In the genomic region with DNA sequence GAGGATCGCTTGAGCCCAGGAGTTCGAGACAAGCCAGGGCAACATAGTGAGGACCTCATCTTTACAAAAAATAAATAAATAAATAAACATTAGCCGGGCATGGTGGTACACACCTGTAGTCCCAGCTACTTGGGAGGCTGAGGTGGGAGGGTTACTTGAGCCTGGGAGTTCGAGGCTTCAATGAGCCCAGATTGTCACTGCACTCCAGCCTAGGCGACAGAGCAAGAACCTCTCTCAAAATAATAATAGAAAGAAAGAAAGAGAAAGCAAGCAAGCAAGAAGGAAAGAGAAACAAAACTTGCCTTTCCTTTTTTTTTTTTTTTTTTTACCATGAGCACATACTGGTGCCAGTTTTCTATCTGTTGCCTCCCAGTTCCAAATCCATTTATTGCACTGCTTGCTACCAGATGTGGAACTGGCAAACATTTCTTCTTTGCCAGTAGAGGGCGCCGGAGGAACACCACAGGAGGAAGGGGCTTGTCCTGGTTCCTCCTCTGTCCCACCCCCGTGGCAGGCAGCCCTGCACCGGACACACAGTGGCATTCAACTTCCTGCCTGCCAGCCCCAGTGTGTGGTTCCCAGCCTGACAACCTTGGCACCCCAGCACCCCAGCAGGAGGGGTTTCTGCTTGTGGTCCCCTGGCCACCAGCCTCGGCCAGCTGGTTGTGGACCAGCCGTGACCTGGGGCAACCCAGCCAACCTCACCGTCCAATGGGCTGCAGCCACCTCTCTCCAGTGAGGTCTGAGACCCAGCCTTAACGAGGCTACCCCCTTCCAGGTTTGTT, we compare ENCODE assay signal across 8 cellular contexts. TPM values are rescaled to one million over a fixed set of nuclear protein-coding genes. Genes with fewer than 3 reads are reported as not detected.
DNase-seq lines count a peak whose midpoint lies in the region; ATAC-seq lines count a peak whose summit lies in the region.
"Not testable (repeated sequence)": the region's sequence is repeated elsewhere in the genome, so short reads cannot be mapped to it uniquely, and the experiment has no call there.

No MANE protein-coding gene starts in this region.

- not testable (repeated sequence) for H3K36me3 Mint-ChIP-seq in CD4-positive, CD25-positive, alpha-beta regulatory T cell

- not testable (repeated sequence) for H3K27ac ChIP-seq in CD4-positive, CD25-positive, alpha-beta regulatory T cell (ENCODE audit: insufficient read depth, low read length, poor library complexity, severe bottlenecking)

- H3K4me3 ChIP-seq in CD4-positive, CD25-positive, alpha-beta regulatory T cell (ENCODE audit: low read depth, low read length) = not testable (repeated sequence)

- H3K4me1 Mint-ChIP-seq in CD4-positive, CD25-positive, alpha-beta regulatory T cell = not testable (repeated sequence)

- not testable (repeated sequence) for H3K27me3 Mint-ChIP-seq in CD4-positive, CD25-positive, alpha-beta regulatory T cell

- peak overlapping the region in 1 of 3 donors; percentile 5 for H3K27ac Mint-ChIP-seq in CD4-positive, CD25-positive, alpha-beta regulatory T cell

- H3K36me3 ChIP-seq in CD4-positive, CD25-positive, alpha-beta regulatory T cell (ENCODE audit: control insufficient read depth, insufficient read depth, low read length) = not testable (repeated sequence)

- peak; percentile 81 to 82 for ATAC-seq in CD4-positive, CD25-positive, alpha-beta regulatory T cell (ENCODE audit: low read depth in 2 of 2)
- ATAC-seq in GM21576 (IDR thresholded peaks at IDR 0.05; ENCODE audit: unreplicated experiment) (peak; percentile 75), esophagus mucosa (peak; percentile 76)

- DNase-seq in CD4-positive, CD25-positive, alpha-beta regulatory T cell = peak; percentile 59 to 88 (median 78)
- DNase-seq in NCI-H2029 treated with DMSO at 0.1 percent for 48 hours (lab: John Stamatoyannopoulos, UW) (peak; percentile 14), T1000 (lab: John Stamatoyannopoulos, UW) (peak; percentile 51), middle frontal gyrus (ENCODE audit: extremely low spot score, low spot score) (peak; percentile 56)
- DNase-seq in activated T-helper 9 cell treated with anti-CD3 and anti-CD28 coated beads, Interleukin-2, amount 50 U/mL, for 16 hours (ENCODE audit: low read depth) = peak; percentile 56
- peak; percentile 23 to 62 (median 43) for DNase-seq in stimulated activated CD4-positive, alpha-beta T cell treated with anti-CD3 and anti-CD28 coated beads, TNF-alpha, amount 100 ng/mL, for 24 hours (ENCODE audit: low read depth in 3 of 3)

- not testable (repeated sequence) for H3K27me3 ChIP-seq in CD4-positive, CD25-positive, alpha-beta regulatory T cell (ENCODE audit: control insufficient read depth, insufficient read depth, low read length)

- not testable (repeated sequence) for H3K4me1 ChIP-seq in CD4-positive, CD25-positive, alpha-beta regulatory T cell (ENCODE audit: control insufficient read depth, insufficient read depth, low read length, poor library complexity, severe bottlenecking)

- H3K9me3 ChIP-seq in CD4-positive, CD25-positive, alpha-beta regulatory T cell (ENCODE audit: control insufficient read depth in 2 of 2, low read length in 2 of 2) = not testable (repeated sequence)

- not testable (repeated sequence) for H3K9me3 Mint-ChIP-seq in CD4-positive, CD25-positive, alpha-beta regulatory T cell

- H3K4me3 Mint-ChIP-seq in CD4-positive, CD25-positive, alpha-beta regulatory T cell = peak overlapping the region in 3 of 4 donors; percentile 70 to 75 (median 70)

RNA-seq across cellular contexts. Expression of gene ATXN2L, which starts 20.4 kb away (rescaled TPM):
- total RNA-seq in CD4-positive, CD25-positive, alpha-beta regulatory T cell = 342 TPM
- 10 to 100 TPM; 11.0 to 20.8 (median 11.6) TPM for polyA plus RNA-seq in CD4-positive, CD25-positive, alpha-beta regulatory T cell
- total RNA-seq in esophagus mucosa = 67.0 TPM

RNA-seq across cellular contexts. Expression of gene TUFM, which starts 43.7 kb away (rescaled TPM):
- total RNA-seq in CD4-positive, CD25-positive, alpha-beta regulatory T cell = 98.4 TPM
- polyA plus RNA-seq in CD4-positive, CD25-positive, alpha-beta regulatory T cell = 100 to 1,000 TPM; 125 to 165 (median 147) TPM
- total RNA-seq in esophagus mucosa = 137 TPM

RNA-seq across cellular contexts. Expression of gene NPIPB9, which starts 50.8 kb away (rescaled TPM):
- total RNA-seq in CD4-positive, CD25-positive, alpha-beta regulatory T cell = 5.8 TPM
- polyA plus RNA-seq in CD4-positive, CD25-positive, alpha-beta regulatory T cell = under 1 TPM in 2 of 4 donors, not detected in 2; 0.20 to 0.23 TPM
- total RNA-seq in esophagus mucosa = 0.84 TPM

Comparison
In these comparisons a context has a peak if more than half of its experiments do, and no peak if none do; other contexts are left out.
1. DNase-seq: peak in every context shown above with its lines; median percentile 78 in CD4-positive, CD25-positive, alpha-beta regulatory T cell; 56 in activated T-helper 9 cell treated with anti-CD3 and anti-CD28 coated beads, Interleukin-2, amount 50 U/mL, for 16 hours; 56 in middle frontal gyrus; 51 in T1000; 43 in stimulated activated CD4-positive, alpha-beta T cell treated with anti-CD3 and anti-CD28 coated beads, TNF-alpha, amount 100 ng/mL, for 24 hours; 14 in NCI-H2029 treated with DMSO at 0.1 percent for 48 hours.